39 cellular contexts compared by ENCODE assay signal in the genomic region with DNA sequence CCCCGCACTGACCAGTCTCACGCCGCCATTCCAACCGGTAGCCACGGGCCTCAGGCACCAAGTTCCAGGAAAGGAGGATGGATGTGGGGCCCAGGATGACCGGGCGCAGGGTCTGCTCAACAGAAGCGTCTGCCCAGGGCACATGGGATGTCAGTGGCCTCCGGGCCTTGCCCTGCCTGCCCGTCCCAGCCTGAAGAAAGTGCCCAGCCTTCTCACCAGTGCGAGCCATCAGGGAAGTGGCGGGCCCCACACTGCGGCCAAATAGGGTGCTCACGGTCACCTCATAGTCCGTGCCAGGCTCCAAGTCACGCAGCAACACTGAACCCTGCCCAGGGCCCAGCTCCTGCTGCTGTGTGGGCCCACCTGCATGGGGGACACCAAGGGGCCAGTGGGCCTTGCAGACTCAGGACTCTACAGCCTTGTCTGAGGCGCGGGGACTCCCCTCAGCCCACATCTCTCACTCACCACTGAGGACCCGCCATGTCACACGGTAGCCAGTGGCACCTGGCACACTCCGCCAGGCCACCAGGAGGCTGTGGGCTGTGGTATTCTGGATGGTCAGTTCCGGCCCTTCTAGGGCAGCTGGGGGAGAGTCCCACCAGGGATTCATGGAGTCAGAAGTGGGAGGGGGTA. TPM values are rescaled to one million over a fixed set of nuclear protein-coding genes. Genes with fewer than 3 reads are reported as not detected.
"Had no signal": no experiment of that assay in that cellular context is flagged by ENCODE, and none has a peak within 500 bp of the region (broad histone marks: within the 10 kb centered on the region; RNA-seq: fewer than 3 reads in every experiment).

No MANE protein-coding gene starts in this region.

- FAIRE-seq: colon had no signal

- H3K4me3 Mint-ChIP-seq: activated B cell treated with CpG ODN at 0.5 μM for 24 hours; activated CD4-positive, alpha-beta memory T cell treated with anti-CD3 and anti-CD28 coated beads for 36 hours; activated CD4-positive, alpha-beta T cell treated with anti-CD3 and anti-CD28 coated beads, Interleukin-2, amount 10 ng/mL, durations not matched to agents 24 days and 14 days; activated CD8-positive, alpha-beta memory T cell treated with anti-CD3 and anti-CD28 coated beads, Interleukin-2, amount 10 ng/mL, durations not matched to agents 7 days and 5 days; activated CD8-positive, alpha-beta T cell treated with anti-CD3 and anti-CD28 coated beads, Interleukin-2, amount 10 ng/mL, durations not matched to agents 7 days and 5 days; activated naive CD4-positive, alpha-beta T cell treated with anti-CD3 and anti-CD28 coated beads, Interleukin-2, amount 10 ng/mL, durations not matched to agents 7 days and 5 days; activated naive CD8-positive, alpha-beta T cell; activated T-cell treated with anti-CD3 and anti-CD28 coated beads, Interleukin-2, amount 50 U/mL, for 24 hours; activated T-cell treated with anti-CD3 and anti-CD28 coated beads, Interleukin-2, amount 50 U/mL, for 72 hours; effector memory CD8-positive, alpha-beta T cell; T-helper 17 cell; T-helper 2 cell treated with Interferon-gamma antibody and Interleukin-4, amounts not matched to agents 5 μg/mL and 100 μg/mL, for 36 hours had no signal

- H3K36me3 Mint-ChIP-seq: activated CD4-positive, alpha-beta memory T cell treated with anti-CD3 and anti-CD28 coated beads for 36 hours; activated CD8-positive, alpha-beta memory T cell treated with anti-CD3 and anti-CD28 coated beads, Interleukin-2, amount 10 ng/mL, durations not matched to agents 7 days and 5 days; activated naive CD4-positive, alpha-beta T cell treated with anti-CD3 and anti-CD28 coated beads, Interleukin-2, amount 10 ng/mL, durations not matched to agents 7 days and 5 days had no signal

- DNase-seq: activated B cell treated with CpG ODN at 0.5 μM for 24 hours; activated CD4-positive, alpha-beta memory T cell treated with anti-CD3 and anti-CD28 coated beads for 36 hours; activated CD4-positive, alpha-beta T cell treated with anti-CD3 and anti-CD28 coated beads, Interleukin-2, amount 10 ng/mL, durations not matched to agents 24 days and 14 days; activated CD8-positive, alpha-beta memory T cell treated with anti-CD3 and anti-CD28 coated beads, Interleukin-2, amount 10 ng/mL, durations not matched to agents 7 days and 5 days; activated CD8-positive, alpha-beta memory T cell treated with anti-CD3 and anti-CD28 coated beads, Interleukin-2, amount 50 U/mL, for 4 hours; activated CD8-positive, alpha-beta T cell treated with anti-CD3 and anti-CD28 coated beads, Interleukin-2, amount 10 ng/mL, durations not matched to agents 7 days and 5 days; activated gamma-delta T cell; activated naive CD4-positive, alpha-beta T cell; activated naive CD4-positive, alpha-beta T cell treated with anti-CD3 and anti-CD28 coated beads, Interleukin-2, amount 10 ng/mL, durations not matched to agents 7 days and 5 days; activated T-cell treated with anti-CD3 and anti-CD28 coated beads for 4 hours; activated T-cell treated with anti-CD3 and anti-CD28 coated beads, Interleukin-2, amount 50 U/mL, for 24 hours; activated T-cell treated with anti-CD3 and anti-CD28 coated beads, Interleukin-2, amount 50 U/mL, for 72 hours; amniotic stem cell; anterior cingulate cortex; body of pancreas; caudate nucleus; cortex of kidney; dermis blood vessel endothelial cell; effector CD4-positive, alpha-beta T cell; effector memory CD8-positive, alpha-beta T cell; esophagus squamous epithelium; foreskin melanocyte; heart right ventricle; T-helper 1 cell; T-helper 17 cell; T1000; WERI-Rb-1 had no signal

- H3K4me3 ChIP-seq: body of pancreas, esophagus squamous epithelium, gastroesophageal sphincter, heart right ventricle had no signal

- ATAC-seq: activated CD4-positive, CD25-positive, alpha-beta regulatory T cell treated with anti-CD3 and anti-CD28 coated beads, Interleukin-2, amount 50 U/mL, for 24 hours; activated CD8-positive, alpha-beta memory T cell treated with anti-CD3 and anti-CD28 coated beads, Interleukin-2, amount 10 ng/mL, durations not matched to agents 7 days and 5 days; activated CD8-positive, alpha-beta T cell treated with anti-CD3 and anti-CD28 coated beads, Interleukin-2, amount 10 ng/mL, durations not matched to agents 7 days and 5 days; activated T-cell treated with anti-CD3 and anti-CD28 coated beads, Interleukin-2, amount 50 U/mL, for 72 hours; body of pancreas; effector memory CD8-positive, alpha-beta T cell; gastroesophageal sphincter; heart right ventricle; T-helper 17 cell had no signal

- H3K27ac Mint-ChIP-seq: activated B cell treated with CpG ODN at 0.5 μM for 24 hours; activated CD4-positive, alpha-beta memory T cell treated with anti-CD3 and anti-CD28 coated beads for 36 hours; activated CD4-positive, alpha-beta T cell treated with anti-CD3 and anti-CD28 coated beads, Interleukin-2, amount 10 ng/mL, durations not matched to agents 24 days and 14 days; activated CD8-positive, alpha-beta memory T cell treated with anti-CD3 and anti-CD28 coated beads, Interleukin-2, amount 10 ng/mL, durations not matched to agents 7 days and 5 days; activated CD8-positive, alpha-beta T cell treated with anti-CD3 and anti-CD28 coated beads, Interleukin-2, amount 10 ng/mL, durations not matched to agents 7 days and 5 days; activated naive CD4-positive, alpha-beta T cell treated with anti-CD3 and anti-CD28 coated beads, Interleukin-2, amount 10 ng/mL, durations not matched to agents 7 days and 5 days; activated naive CD8-positive, alpha-beta T cell; activated T-cell treated with anti-CD3 and anti-CD28 coated beads, Interleukin-2, amount 50 U/mL, for 24 hours; activated T-cell treated with anti-CD3 and anti-CD28 coated beads, Interleukin-2, amount 50 U/mL, for 72 hours; effector memory CD8-positive, alpha-beta T cell; T-helper 17 cell; T-helper 2 cell treated with Interferon-gamma antibody and Interleukin-4, amounts not matched to agents 5 μg/mL and 100 μg/mL, for 36 hours had no signal

- H3K4me1 Mint-ChIP-seq: activated CD8-positive, alpha-beta memory T cell treated with anti-CD3 and anti-CD28 coated beads, Interleukin-2, amount 10 ng/mL, durations not matched to agents 7 days and 5 days had no signal

- H3K9me3 ChIP-seq: body of pancreas, esophagus squamous epithelium, gastroesophageal sphincter, heart right ventricle had no signal

- H3K27ac ChIP-seq: body of pancreas, epithelial cell of prostate, esophagus squamous epithelium, gastroesophageal sphincter, heart right ventricle, WERI-Rb-1 had no signal

- H3K9me3 Mint-ChIP-seq: activated B cell treated with CpG ODN at 0.5 μM for 24 hours; activated CD4-positive, alpha-beta memory T cell treated with anti-CD3 and anti-CD28 coated beads for 36 hours; activated CD4-positive, alpha-beta T cell treated with anti-CD3 and anti-CD28 coated beads, Interleukin-2, amount 10 ng/mL, durations not matched to agents 24 days and 14 days; activated naive CD4-positive, alpha-beta T cell treated with anti-CD3 and anti-CD28 coated beads, Interleukin-2, amount 10 ng/mL, durations not matched to agents 7 days and 5 days; activated T-cell treated with anti-CD3 and anti-CD28 coated beads, Interleukin-2, amount 50 U/mL, for 24 hours; activated T-cell treated with anti-CD3 and anti-CD28 coated beads, Interleukin-2, amount 50 U/mL, for 72 hours; effector memory CD8-positive, alpha-beta T cell; T-helper 2 cell treated with Interferon-gamma antibody and Interleukin-4, amounts not matched to agents 5 μg/mL and 100 μg/mL, for 36 hours had no signal

- H3K27me3 ChIP-seq: body of pancreas had no signal

- H3K36me3 ChIP-seq: gastroesophageal sphincter, WERI-Rb-1 had no signal

RNA-seq across cellular contexts. Expression of a gene that starts 28.4 kb away (rescaled TPM):
- total RNA-seq: activated B cell treated with CpG ODN at 0.5 μM for 24 hours; activated CD4-positive, alpha-beta memory T cell treated with anti-CD3 and anti-CD28 coated beads for 36 hours; activated CD4-positive, alpha-beta T cell treated with anti-CD3 and anti-CD28 coated beads, Interleukin-2, amount 10 ng/mL, durations not matched to agents 24 days and 14 days; activated CD8-positive, alpha-beta memory T cell treated with anti-CD3 and anti-CD28 coated beads for 36 hours; activated CD8-positive, alpha-beta memory T cell treated with anti-CD3 and anti-CD28 coated beads, Interleukin-2, amount 10 ng/mL, durations not matched to agents 7 days and 5 days; activated CD8-positive, alpha-beta T cell treated with anti-CD3 and anti-CD28 coated beads, Interleukin-2, amount 10 ng/mL, durations not matched to agents 7 days and 5 days; activated T-cell treated with anti-CD3 and anti-CD28 coated beads, Interleukin-2, amount 50 U/mL, for 72 hours; body of pancreas; dermis blood vessel endothelial cell; T-helper 17 cell had no signal

RNA-seq across cellular contexts. Expression of a gene that starts 29.6 kb away (rescaled TPM):
- total RNA-seq: activated B cell treated with CpG ODN at 0.5 μM for 24 hours; activated CD8-positive, alpha-beta memory T cell treated with anti-CD3 and anti-CD28 coated beads for 36 hours; activated T-cell treated with anti-CD3 and anti-CD28 coated beads, Interleukin-2, amount 50 U/mL, for 72 hours; body of pancreas; dermis blood vessel endothelial cell; esophagus squamous epithelium; fibroblast of lung; fibroblast of villous mesenchyme; gastroesophageal sphincter; glomerular endothelial cell; heart right ventricle had no signal
- polyA plus RNA-seq: adipose tissue, esophagus, fibroblast of lung, heart right ventricle had no signal
